Comparison of ENCODE assay signal across 16 cellular contexts in the genomic region with DNA sequence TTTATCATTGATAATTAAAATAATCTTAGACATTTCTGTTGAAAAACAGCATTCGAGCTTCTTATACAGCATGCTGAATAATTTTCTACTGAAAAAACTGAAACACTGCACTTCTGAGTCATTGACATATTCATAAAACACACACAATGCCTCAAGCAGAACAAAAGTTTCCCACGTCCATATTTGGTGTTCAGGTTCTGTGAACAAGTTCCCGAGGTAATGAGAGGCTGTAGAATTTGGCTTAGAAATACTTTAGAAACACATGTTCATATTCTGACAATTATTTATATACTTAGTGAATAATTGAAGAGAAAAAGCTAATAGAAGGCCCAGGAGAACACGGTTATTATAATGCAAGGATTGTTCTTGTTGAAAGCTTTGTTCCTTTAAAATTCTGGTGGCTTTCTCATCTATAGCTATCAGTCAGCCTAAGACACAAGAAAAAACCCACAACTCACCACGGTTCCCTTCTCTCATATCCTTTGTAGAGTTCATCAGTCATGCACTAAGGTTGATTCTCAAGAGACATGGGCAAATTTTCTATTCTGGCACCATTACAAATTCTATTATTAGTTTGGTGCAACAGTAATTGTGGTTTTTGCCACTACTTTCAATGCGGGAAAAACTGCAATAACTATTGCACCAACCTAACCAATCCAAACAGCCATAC.
DNase-seq lines count a peak whose midpoint lies in the region; ATAC-seq, FAIRE-seq and TF ChIP-seq lines count a peak whose summit lies in the region.
"Had no signal": no experiment of that assay in that cellular context is flagged by ENCODE, and none has a peak within 500 bp of the region (broad histone marks: within the 10 kb centered on the region; RNA-seq: fewer than 3 reads in every experiment).

No MANE protein-coding gene starts in this region.

- no peaks in the 10 kb centered on the region for H3K36me3 Mint-ChIP-seq in activated naive CD8-positive, alpha-beta T cell treated with anti-CD3 and anti-CD28 coated beads for 36 hours

- no peak overlapping the region for H3K4me3 ChIP-seq in AG10803 (ENCODE audit: low read length)
- no peak overlapping the region for H3K4me3 ChIP-seq in fibroblast of pulmonary artery (replicated peaks; ENCODE audit: low read depth, low read length)
- H3K4me3 ChIP-seq: heart left ventricle, lung, MG63 had no signal

- ATAC-seq in GM21529 (IDR thresholded peaks at IDR 0.05; ENCODE audit: unreplicated experiment) (peak; percentile 60), HG03565 (IDR thresholded peaks at IDR 0.05; ENCODE audit: unreplicated experiment) (peak; percentile 56)
- ATAC-seq: heart left ventricle, right cardiac atrium had no signal

- FAIRE-seq in HTR-8/SVneo (lab: Jason Lieb, UNC) = no peak
- FAIRE-seq: G401.6, urothelium cell line had no signal

- TF ChIP-seq CTCF in AG10803 (conservative IDR thresholded peaks at IDR 0.05; ENCODE audit: low read length) = no peak
- no peak for TF ChIP-seq CTCF in fibroblast of pulmonary artery (IDR thresholded peaks at IDR 0.05; ENCODE audit: low read length, missing control alignments)

- no peaks in the 10 kb centered on the region for H3K4me1 Mint-ChIP-seq in activated naive CD8-positive, alpha-beta T cell treated with anti-CD3 and anti-CD28 coated beads for 36 hours

- H3K9me3 Mint-ChIP-seq in activated naive CD8-positive, alpha-beta T cell treated with anti-CD3 and anti-CD28 coated beads for 36 hours = no peaks in the 10 kb centered on the region

- H3K27me3 Mint-ChIP-seq in activated naive CD8-positive, alpha-beta T cell treated with anti-CD3 and anti-CD28 coated beads for 36 hours = peaks cover 6% of the 10 kb centered on the region

- H3K27ac Mint-ChIP-seq in activated naive CD8-positive, alpha-beta T cell treated with anti-CD3 and anti-CD28 coated beads for 36 hours = no peak overlapping the region

- DNase-seq in AG10803 (ENCODE audit: low read depth) (peak; percentile 52), fibroblast of pulmonary artery (ENCODE audit: low read depth) (peak; percentile 66), NCI-H1092 (lab: John Stamatoyannopoulos, UW) (no peak), HTR-8/SVneo (ENCODE audit: insufficient read length, low spot score) (no peak), medulla oblongata (ENCODE audit: extremely low spot score) (no peak)
- no peak for DNase-seq in activated naive CD8-positive, alpha-beta T cell treated with anti-CD3 and anti-CD28 coated beads for 36 hours
- DNase-seq: activated effector memory CD4-positive, alpha-beta T cell treated with Interleukin-2 at 50 U/mL for 16 hours; heart left ventricle; MG63; NCI-H446; right cardiac atrium had no signal

- no peak overlapping the region for H3K4me3 Mint-ChIP-seq in activated naive CD8-positive, alpha-beta T cell treated with anti-CD3 and anti-CD28 coated beads for 36 hours

Comparison
In these comparisons a context has a peak if more than half of its experiments do, and no peak if none do; other contexts are left out.
1. DNase-seq: peak in AG10803 (single experiment) and fibroblast of pulmonary artery (single experiment); none in activated naive CD8-positive, alpha-beta T cell treated with anti-CD3 and anti-CD28 coated beads for 36 hours (single experiment), NCI-H1092 (single experiment), HTR-8/SVneo (single experiment) and medulla oblongata (single experiment).